ENCODE assay signal across 8 cellular contexts in the genomic region with DNA sequence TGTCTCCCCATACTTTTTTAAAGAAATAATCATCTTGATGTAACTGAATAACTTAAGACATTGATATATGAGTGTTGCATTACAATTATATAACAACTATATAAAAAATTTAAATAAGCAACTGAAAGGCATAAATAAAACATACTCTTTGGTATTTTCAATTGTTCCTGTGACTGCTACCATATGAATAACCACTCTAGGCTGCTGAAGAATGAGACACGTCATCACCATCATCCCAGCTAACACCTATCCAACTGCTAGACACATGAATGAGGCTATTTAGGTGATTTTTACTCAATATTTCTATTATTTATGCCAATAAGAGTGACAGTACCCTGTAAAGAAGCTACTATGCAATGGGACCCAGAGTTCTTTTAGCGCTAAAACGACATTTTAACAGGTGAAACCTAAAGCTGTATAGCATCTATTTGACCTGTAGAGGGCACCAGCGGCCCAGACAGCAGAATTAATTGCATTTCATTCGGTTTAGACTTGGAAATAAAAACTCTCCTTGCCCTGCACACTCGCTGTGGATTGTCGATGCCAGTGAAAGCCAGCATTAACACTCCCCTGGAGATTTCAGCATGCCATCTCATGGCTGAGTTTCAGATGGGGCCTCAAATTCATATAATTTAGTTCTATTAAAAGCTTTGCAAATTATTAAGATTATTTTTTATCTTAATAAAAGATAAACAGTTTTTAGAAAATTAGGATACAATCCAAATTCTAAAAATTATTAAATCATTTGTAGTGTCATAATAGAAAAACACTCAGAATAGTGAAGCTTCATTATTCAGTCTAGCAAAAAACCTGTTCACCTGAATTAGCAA.
A peak's percentile ranks its signal among the peaks of the same experiment; 100 is the strongest.
DNase-seq lines count a peak whose midpoint lies in the region; TF ChIP-seq lines count a peak whose summit lies in the region.

No MANE protein-coding gene starts in this region.

- H3K27me3 Mint-ChIP-seq in HFFc6 (ENCODE audit: insufficient read depth): no peaks in the 10 kb centered on the region

- no peaks in the 10 kb centered on the region for H3K36me3 Mint-ChIP-seq in HFFc6 (ENCODE audit: low read depth)

- H3K9me3 ChIP-seq in MG63 (no peaks in the 10 kb centered on the region), Peyer's patch (no peaks in the 10 kb centered on the region)

- in situ Hi-C loops in brain microvascular endothelial cell (cut with HindIII; ENCODE audit: low pct_ligation_motif_present, low sequenced_read_pairs): no loop called here

- no peaks in the 10 kb centered on the region for H3K4me1 ChIP-seq in Peyer's patch

- H3K4me3 ChIP-seq in MG63 (no peak overlapping the region), Peyer's patch (no peak overlapping the region), brain microvascular endothelial cell (ENCODE audit: low read depth, low read length) (no peak overlapping the region), kidney epithelial cell (ENCODE audit: low read depth, low read length) (no peak overlapping the region)

- TF ChIP-seq CTCF in GM12873 (IDR thresholded peaks at IDR 0.05; ENCODE audit: insufficient read depth, low read depth, low read length, missing control alignments): peak; percentile 79
- peak; percentile 95 for TF ChIP-seq CTCF in HFFc6 (IDR thresholded peaks at IDR 0.05)
- peak in 4 of 6 experiments; percentile 66 to 75 (median 70) for TF ChIP-seq CTCF in Peyer's patch (IDR thresholded peaks at IDR 0.05)
- TF ChIP-seq CTCF in brain microvascular endothelial cell (IDR thresholded peaks at IDR 0.05; ENCODE audit: low read depth, low read length, missing control alignments): peak; percentile 87
- peak; percentile 84 for TF ChIP-seq CTCF in kidney epithelial cell (IDR thresholded peaks at IDR 0.05; ENCODE audit: insufficient read depth, low read length, poor library complexity, severe bottlenecking)

- no peaks in the 10 kb centered on the region for H3K27me3 ChIP-seq in MG63
- no peaks in the 10 kb centered on the region for H3K27me3 ChIP-seq in Peyer's patch
- H3K27me3 ChIP-seq in brain microvascular endothelial cell (replicated peaks): no peaks in the 10 kb centered on the region
- H3K27me3 ChIP-seq in kidney epithelial cell (ENCODE audit: control insufficient read depth, insufficient read depth, low read length): no peaks in the 10 kb centered on the region

- no peaks in the 10 kb centered on the region for H3K9me3 Mint-ChIP-seq in HFFc6

- DNase-seq in A172 (ENCODE audit: low spot score): peak; percentile 87
- DNase-seq in HFFc6: peak; percentile 57
- DNase-seq in MG63: peak; percentile 34
- peak in 2 of 3 donors; percentile 16 to 67 for DNase-seq in Peyer's patch
- peak; percentile 46 for DNase-seq in brain microvascular endothelial cell
- no peak for DNase-seq in kidney epithelial cell (ENCODE audit: low read depth)
- DNase-seq in stimulated activated CD4-positive, alpha-beta T cell treated with anti-CD3 and anti-CD28 coated beads, Interleukin-4, amount 100 ng/mL, for 48 hours (ENCODE audit: low read depth in 2 of 2): peak; percentile 15 to 20

- H3K36me3 ChIP-seq in MG63: no peaks in the 10 kb centered on the region
- H3K36me3 ChIP-seq in Peyer's patch: no peaks in the 10 kb centered on the region
- H3K36me3 ChIP-seq in brain microvascular endothelial cell (replicated peaks): no peaks in the 10 kb centered on the region
- no peaks in the 10 kb centered on the region for H3K36me3 ChIP-seq in kidney epithelial cell (ENCODE audit: control insufficient read depth, insufficient read depth, low read length)

- no peak for TF ChIP-seq POLR2A in Peyer's patch (IDR thresholded peaks at IDR 0.05)

- H3K4me3 Mint-ChIP-seq in HFFc6: no peak overlapping the region

- H3K4me1 Mint-ChIP-seq in HFFc6 (ENCODE audit: low read depth): no peaks in the 10 kb centered on the region

- no peak overlapping the region for H3K27ac Mint-ChIP-seq in HFFc6

- H3K27ac ChIP-seq in Peyer's patch (no peak overlapping the region), brain microvascular endothelial cell (no peak overlapping the region)
